23 cellular contexts compared by ENCODE assay signal in genomic region chr1:94100129-94100784, GRCh38. TPM values are rescaled to one million over a fixed set of nuclear protein-coding genes. Genes with fewer than 3 reads are reported as not detected.
DNase-seq lines count a peak whose midpoint lies in the region; ATAC-seq, FAIRE-seq and TF ChIP-seq lines count a peak whose summit lies in the region.
"Had no signal": no experiment of that assay in that cellular context is flagged by ENCODE, and none has a peak within 500 bp of the region (broad histone marks: within the 10 kb centered on the region; RNA-seq: fewer than 3 reads in every experiment).

No MANE protein-coding gene starts in this region.

- H3K4me3 Mint-ChIP-seq in brain (no peak overlapping the region), nephron (no peak overlapping the region)

- no peaks in the 10 kb centered on the region for H3K9me3 ChIP-seq in KOPT-K1 (ENCODE audit: insufficient read depth, low read length, poor library complexity, severe bottlenecking)
- no peaks in the 10 kb centered on the region for H3K9me3 ChIP-seq in spleen
- H3K9me3 ChIP-seq in small intestine (ENCODE audit: control insufficient read depth, low read depth): no peaks in the 10 kb centered on the region
- no peaks in the 10 kb centered on the region for H3K9me3 ChIP-seq in SJCRH30 (replicated peaks)
- H3K9me3 ChIP-seq: SJSA1 had no signal

- FAIRE-seq in small intestine (lab: Jason Lieb, UNC): no peak
- FAIRE-seq: GM12891, GM18507 had no signal

- DNase-seq in spleen (peak; percentile 9), small intestine (no peak), left ventricle myocardium superior (no peak), SJCRH30 (no peak)
- DNase-seq: ACHN; AML-193; COR-L47; GF-D8; GM23248; MM.1S; NCI-H1092 treated with DMSO at 0.1 percent for 48 hours; NCI-H1694 treated with DMSO at 0.1 percent for 48 hours; NCI-H69; NK-92 treated with Interleukin-12 subunit alpha and Interleukin-12 subunit beta, amount 100 ng/mL, for 24 hours had no signal

- H3K36me3 ChIP-seq in KOPT-K1 (ENCODE audit: insufficient read depth, low read length) (no peaks in the 10 kb centered on the region), spleen (no peaks in the 10 kb centered on the region), small intestine (ENCODE audit: control insufficient read depth in 2 of 2, insufficient read depth in 2 of 2, low read length in 2 of 2) (no peaks in the 10 kb centered on the region), SJCRH30 (no peaks in the 10 kb centered on the region)
- H3K36me3 ChIP-seq: SJSA1 had no signal

- peaks cover 0 to 40% (median 0%) of the 10 kb centered on the region in 7 donors for H3K27me3 ChIP-seq in spleen (replicated peaks in 1 of 7)
- H3K27me3 ChIP-seq in small intestine (ENCODE audit: control insufficient read depth in 2 of 2, insufficient read depth in 2 of 2, low read length in 2 of 2): no peaks in the 10 kb centered on the region
- no peaks in the 10 kb centered on the region for H3K27me3 ChIP-seq in SJCRH30
- H3K27me3 ChIP-seq: SJSA1 had no signal

- no peak for ATAC-seq in left ventricle myocardium superior

- intact Hi-C loops in spleen (cut with DNase I; ENCODE audit: low total_unique reads) (no loop called here), left ventricle myocardium superior (cut with micrococcal nuclease) (no loop called here)

- H3K4me1 Mint-ChIP-seq in brain (peaks cover 61% of the 10 kb centered on the region), nephron (peaks cover 75% of the 10 kb centered on the region)

- H3K9me3 Mint-ChIP-seq in brain (peaks cover 0 to 3% (median 0%) of the 10 kb centered on the region in 5 experiments), nephron (no peaks in the 10 kb centered on the region)

- TF ChIP-seq POLR2A in spleen (IDR thresholded peaks at IDR 0.05): no peak

- no peaks in the 10 kb centered on the region for H3K36me3 Mint-ChIP-seq in brain
- no peaks in the 10 kb centered on the region for H3K36me3 Mint-ChIP-seq in nephron (ENCODE audit: low read depth)

- H3K4me1 ChIP-seq in spleen: peaks cover 0 to 16% (median 5%) of the 10 kb centered on the region in 6 donors
- H3K4me1 ChIP-seq in small intestine (ENCODE audit: control insufficient read depth in 2 of 2, insufficient read depth in 1 of 2, low read depth in 1 of 2, low read length in 1 of 2): no peaks in the 10 kb centered on the region
- H3K4me1 ChIP-seq in SJCRH30: peaks cover 16% of the 10 kb centered on the region

- WGBS in spleen, 5 donors: 88 to 92% (median 91%) methylated on average over 5 of the region's 5 CpGs
- WGBS in small intestine, 3 donors: 86 to 90% (median 88%) methylated on average over 5 of the region's 5 CpGs

- H3K4me3 ChIP-seq in spleen (no peak overlapping the region), small intestine (ENCODE audit: low read depth in 1 of 2, low read length in 2 of 2) (no peak overlapping the region), SJCRH30 (no peak overlapping the region)
- H3K4me3 ChIP-seq: GM23248, SJSA1 had no signal

- H3K27me3 Mint-ChIP-seq in brain (no peaks in the 10 kb centered on the region), nephron (ENCODE audit: low read depth) (no peaks in the 10 kb centered on the region)

- TF ChIP-seq CTCF in brain (conservative IDR thresholded peaks at IDR 0.05) (no peak), nephron (IDR thresholded peaks at IDR 0.05; ENCODE audit: unreplicated experiment in 3 of 3) (no peak), spleen (IDR thresholded peaks at IDR 0.05 in 8 of 11, conservative IDR thresholded peaks at IDR 0.05 in 3 of 11) (no peak)

- H3K27ac ChIP-seq in KOPT-K1 (ENCODE audit: low read depth, low read length, poor library complexity, severe bottlenecking) (peak overlapping the region; percentile 49), spleen (no peak overlapping the region), small intestine (ENCODE audit: low read depth in 1 of 2, low read length in 1 of 2) (no peak overlapping the region), SJCRH30 (no peak overlapping the region)
- H3K27ac ChIP-seq: GM23248, KMS-11, RWPE1, SJSA1 had no signal

- H3K27ac Mint-ChIP-seq in brain (peak overlapping the region in 3 of 5 experiments; percentile 39 to 71 (median 51)), nephron (peak overlapping the region; percentile 65 to 86 (median 70))

RNA-seq across cellular contexts. Expression of gene ABCA4, which starts 20.7 kb away (rescaled TPM):
- polyA plus RNA-seq in brain (ENCODE audit: insufficient read depth, low read depth, low replicate concordance) (0.19 TPM), spleen (under 1 TPM; 0.04 to 0.10 (median 0.05) TPM), small intestine (1 to 10 TPM; 2.4 to 4.3 (median 3.4) TPM)
- total RNA-seq in spleen (under 1 TPM; 0.17 to 0.64 (median 0.26) TPM), left ventricle myocardium superior (0.55 TPM)
- 0.08 TPM in 2 replicates for total RNA-seq in SJCRH30 (2014; rRNA removed; shearing (Covaris generic))
- total RNA-seq: OCI-LY7 had no signal
